ENCODE assay signal across 1 cellular context in the genomic region with DNA sequence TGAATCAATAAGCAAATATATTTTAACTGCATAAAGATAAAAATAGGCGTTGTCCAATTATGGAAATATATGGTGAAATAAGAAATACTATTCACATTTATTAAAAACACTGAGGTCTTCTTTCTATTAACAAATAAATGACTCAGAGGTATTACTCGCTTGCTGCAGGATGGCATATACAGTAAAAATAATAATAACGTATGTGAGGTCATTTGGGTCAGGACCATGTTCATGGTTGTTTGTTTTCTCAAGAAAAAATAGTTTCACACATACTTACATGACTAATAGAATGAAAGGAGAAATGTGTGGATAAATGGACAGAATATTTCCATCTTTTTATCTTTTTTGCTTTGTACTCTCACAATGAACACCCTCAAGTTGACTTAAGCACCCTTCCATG.
TF ChIP-seq lines count a peak whose summit lies in the region.

No MANE protein-coding gene starts in this region.

TF ChIP-seq in IMR-90, 13 proteins besides CTCF, POLR2A, EP300 and RAD21:
- TF ChIP-seq, protein P1, sequence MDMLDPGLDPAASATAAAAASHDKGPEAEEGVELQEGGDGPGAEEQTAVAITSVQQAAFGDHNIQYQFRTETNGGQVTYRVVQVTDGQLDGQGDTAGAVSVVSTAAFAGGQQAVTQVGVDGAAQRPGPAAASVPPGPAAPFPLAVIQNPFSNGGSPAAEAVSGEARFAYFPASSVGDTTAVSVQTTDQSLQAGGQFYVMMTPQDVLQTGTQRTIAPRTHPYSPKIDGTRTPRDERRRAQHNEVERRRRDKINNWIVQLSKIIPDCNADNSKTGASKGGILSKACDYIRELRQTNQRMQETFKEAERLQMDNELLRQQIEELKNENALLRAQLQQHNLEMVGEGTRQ (IDR thresholded peaks at IDR 0.05; ENCODE audit: low read depth, low read length): no peak
- TF ChIP-seq, protein P2, sequence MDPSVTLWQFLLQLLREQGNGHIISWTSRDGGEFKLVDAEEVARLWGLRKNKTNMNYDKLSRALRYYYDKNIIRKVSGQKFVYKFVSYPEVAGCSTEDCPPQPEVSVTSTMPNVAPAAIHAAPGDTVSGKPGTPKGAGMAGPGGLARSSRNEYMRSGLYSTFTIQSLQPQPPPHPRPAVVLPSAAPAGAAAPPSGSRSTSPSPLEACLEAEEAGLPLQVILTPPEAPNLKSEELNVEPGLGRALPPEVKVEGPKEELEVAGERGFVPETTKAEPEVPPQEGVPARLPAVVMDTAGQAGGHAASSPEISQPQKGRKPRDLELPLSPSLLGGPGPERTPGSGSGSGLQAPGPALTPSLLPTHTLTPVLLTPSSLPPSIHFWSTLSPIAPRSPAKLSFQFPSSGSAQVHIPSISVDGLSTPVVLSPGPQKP (IDR thresholded peaks at IDR 0.05; ENCODE audit: borderline replicate concordance, low read depth, low read length): no peak
- TF ChIP-seq NFE2L2 (IDR thresholded peaks at IDR 0.05; ENCODE audit: low read depth, low read length) (no peak), BHLHE40 (IDR thresholded peaks at IDR 0.05; ENCODE audit: low read depth, low read length) (no peak), FOS (IDR thresholded peaks at IDR 0.05; ENCODE audit: low read depth, low read length) (no peak), RFX5 (IDR thresholded peaks at IDR 0.05; ENCODE audit: low read depth, low read length) (no peak), MAFK (IDR thresholded peaks at IDR 0.05; ENCODE audit: low read depth, low read length) (no peak)
